ENCODE assay signal across 28 cellular contexts in genomic region chr5:172753101-172753500, GRCh38.
"Had no signal": no experiment of that assay in that cellular context is flagged by ENCODE, and none has a peak within 500 bp of the region (broad histone marks: within the 10 kb centered on the region; RNA-seq: fewer than 3 reads in every experiment).

No MANE protein-coding gene starts in this region.

- ATAC-seq: activated CD4-positive, alpha-beta T cell treated with anti-CD3 and anti-CD28 coated beads for 36 hours; activated T-cell treated with anti-CD3 and anti-CD28 coated beads, Interleukin-2, amount 50 U/mL, for 4 hours; activated T-helper 17 cell treated with anti-CD3 and anti-CD28 coated beads, Interleukin-2, amount 50 U/mL, for 72 hours; esophagus mucosa; foreskin keratinocyte; gastrocnemius medialis had no signal

- H3K9me3 Mint-ChIP-seq: activated CD4-positive, alpha-beta memory T cell treated with anti-CD3 and anti-CD28 coated beads, Interleukin-2, amount 10 ng/mL, durations not matched to agents 7 days and 5 days; activated CD4-positive, alpha-beta T cell treated with anti-CD3 and anti-CD28 coated beads, Interleukin-2, amount 10 ng/mL, durations not matched to agents 24 days and 14 days; activated T-cell treated with anti-CD3 and anti-CD28 coated beads, Interleukin-2, amount 50 U/mL, for 4 hours; activated T-helper 17 cell treated with anti-CD3 and anti-CD28 coated beads, Interleukin-2, amount 50 U/mL, for 72 hours; dendritic cell treated with granulocyte-macrophage colony-stimulating factor and Interleukin-4, amounts not matched to agents 40 ng/mL and 50 ng/mL, for 4 days had no signal

- H3K9me3 ChIP-seq: gastrocnemius medialis had no signal

- H3K27ac Mint-ChIP-seq: activated CD4-positive, alpha-beta memory T cell treated with anti-CD3 and anti-CD28 coated beads, Interleukin-2, amount 10 ng/mL, durations not matched to agents 7 days and 5 days; activated CD4-positive, alpha-beta T cell treated with anti-CD3 and anti-CD28 coated beads for 36 hours; activated CD4-positive, alpha-beta T cell treated with anti-CD3 and anti-CD28 coated beads, Interleukin-2, amount 10 ng/mL, durations not matched to agents 24 days and 14 days; activated naive CD8-positive, alpha-beta T cell; dendritic cell treated with granulocyte-macrophage colony-stimulating factor and Interleukin-4, amounts not matched to agents 40 ng/mL and 50 ng/mL, for 4 days; endodermal cell had no signal

- H3K27ac ChIP-seq: brain microvascular endothelial cell, coronary artery, dorsolateral prefrontal cortex, foreskin keratinocyte, gastrocnemius medialis had no signal

- H3K4me1 ChIP-seq: foreskin keratinocyte had no signal

- H3K4me3 Mint-ChIP-seq: activated CD4-positive, alpha-beta memory T cell treated with anti-CD3 and anti-CD28 coated beads, Interleukin-2, amount 10 ng/mL, durations not matched to agents 7 days and 5 days; activated CD4-positive, alpha-beta T cell treated with anti-CD3 and anti-CD28 coated beads for 36 hours; activated CD4-positive, alpha-beta T cell treated with anti-CD3 and anti-CD28 coated beads, Interleukin-2, amount 10 ng/mL, durations not matched to agents 24 days and 14 days; activated naive CD8-positive, alpha-beta T cell; activated T-cell treated with anti-CD3 and anti-CD28 coated beads, Interleukin-2, amount 50 U/mL, for 4 hours; activated T-helper 17 cell treated with anti-CD3 and anti-CD28 coated beads, Interleukin-2, amount 50 U/mL, for 72 hours; dendritic cell treated with granulocyte-macrophage colony-stimulating factor and Interleukin-4, amounts not matched to agents 40 ng/mL and 50 ng/mL, for 4 days; endodermal cell had no signal

- H3K36me3 ChIP-seq: brain microvascular endothelial cell, gastrocnemius medialis had no signal

- H3K4me3 ChIP-seq: coronary artery, dorsolateral prefrontal cortex, gastrocnemius medialis had no signal

- H3K27me3 ChIP-seq: brain microvascular endothelial cell, dorsolateral prefrontal cortex, gastrocnemius medialis had no signal

- H3K36me3 Mint-ChIP-seq: activated naive CD8-positive, alpha-beta T cell had no signal

- DNase-seq: activated CD4-positive, alpha-beta memory T cell treated with anti-CD3 and anti-CD28 coated beads, Interleukin-2, amount 10 ng/mL, durations not matched to agents 7 days and 5 days; activated CD4-positive, alpha-beta T cell treated with anti-CD3 and anti-CD28 coated beads for 36 hours; activated CD4-positive, alpha-beta T cell treated with anti-CD3 and anti-CD28 coated beads, Interleukin-2, amount 10 ng/mL, durations not matched to agents 24 days and 14 days; activated CD4-positive, alpha-beta T cell treated with anti-CD3 and anti-CD28 coated beads, Interleukin-2, amount 50 U/mL, for 4 hours; activated CD4-positive, CD25-positive, alpha-beta regulatory T cell; activated CD4-positive, CD25-positive, alpha-beta regulatory T cell treated with anti-CD3 and anti-CD28 coated beads, Interleukin-2, amount 50 U/mL, for 72 hours; activated CD8-positive, alpha-beta memory T cell treated with anti-CD3 and anti-CD28 coated beads, Interleukin-2, amount 50 U/mL, for 48 hours; activated effector memory CD4-positive, alpha-beta T cell treated with Interleukin-2 at 50 U/mL for 16 hours; activated gamma-delta T cell treated with Interleukin-2 at 50 U/mL for 16 hours; activated naive CD4-positive, alpha-beta T cell treated with anti-CD3 and anti-CD28 coated beads, Interleukin-2, amount 50 U/mL, for 16 hours; activated naive CD4-positive, alpha-beta T cell treated with Interleukin-2 at 50 U/mL for 16 hours; activated T-cell treated with anti-CD3 and anti-CD28 coated beads for 4 hours; activated T-cell treated with anti-CD3 and anti-CD28 coated beads, Interleukin-2, amount 50 U/mL, for 4 hours; amniotic stem cell; anterior cingulate cortex; brain microvascular endothelial cell; cerebellar nuclear complex; effector memory CD4-positive, alpha-beta T cell; endodermal cell; foreskin keratinocyte; gastrocnemius medialis; T-helper 2 cell had no signal

- H3K27me3 Mint-ChIP-seq: activated CD4-positive, alpha-beta T cell treated with anti-CD3 and anti-CD28 coated beads for 36 hours; activated naive CD8-positive, alpha-beta T cell; activated T-helper 17 cell treated with anti-CD3 and anti-CD28 coated beads, Interleukin-2, amount 50 U/mL, for 72 hours had no signal

- H3K4me1 Mint-ChIP-seq: activated CD4-positive, alpha-beta memory T cell treated with anti-CD3 and anti-CD28 coated beads, Interleukin-2, amount 10 ng/mL, durations not matched to agents 7 days and 5 days; activated CD4-positive, alpha-beta T cell treated with anti-CD3 and anti-CD28 coated beads for 36 hours; activated CD4-positive, alpha-beta T cell treated with anti-CD3 and anti-CD28 coated beads, Interleukin-2, amount 10 ng/mL, durations not matched to agents 24 days and 14 days had no signal
